ENCODE assay signal across 8 cellular contexts in genomic region chr16:2673066-2673999, GRCh38. TPM values are rescaled to one million over a fixed set of nuclear protein-coding genes. Genes with fewer than 3 reads are reported as not detected.
DNase-seq lines count a peak whose midpoint lies in the region; ATAC-seq and TF ChIP-seq lines count a peak whose summit lies in the region.

No MANE protein-coding gene starts in this region.

- no peaks in the 10 kb centered on the region for H3K9me2 ChIP-seq in PC-9 (ENCODE audit: insufficient read depth)

- H3K4me3 Mint-ChIP-seq in activated T-cell treated with anti-CD3 and anti-CD28 coated beads, Interleukin-2, amount 50 U/mL, for 4 hours = peak overlapping the region; percentile 85

- no peaks in the 10 kb centered on the region for H3K36me3 ChIP-seq in PC-9 (ENCODE audit: low read depth)

- no peaks in the 10 kb centered on the region for H3K27me3 ChIP-seq in PC-9 (ENCODE audit: insufficient read depth, low read depth)

- peaks cover 24% of the 10 kb centered on the region for H3K4me1 Mint-ChIP-seq in activated T-cell treated with anti-CD3 and anti-CD28 coated beads, Interleukin-2, amount 50 U/mL, for 4 hours (ENCODE audit: low read depth)

- peak overlapping the region; percentile 46 for H3K27ac ChIP-seq in PC-9

- CTCF ChIA-PET in PC-9 (lab: Charles Lee) = interaction anchor here (0.6 to 1.2 kb wide), 2 partner anchors 9 to 712 kb away, joined by 4 to 6 read pairs; partner anchors contain the start of gene KCTD5

- peaks cover 18% of the 10 kb centered on the region for H3K79me2 ChIP-seq in PC-9 (ENCODE audit: low read depth)

- no peaks in the 10 kb centered on the region for H3K9me3 Mint-ChIP-seq in activated T-cell treated with anti-CD3 and anti-CD28 coated beads, Interleukin-2, amount 50 U/mL, for 4 hours

- H3K4me1 ChIP-seq in PC-9 (replicated peaks; ENCODE audit: insufficient read depth) = peaks cover 19% of the 10 kb centered on the region

- BruUV-seq in PC-9 (replicated peaks; lab: Mats Ljungman, UMichigan) = no TSS peak

- intact Hi-C loops in PC-9 (cut with micrococcal nuclease; ENCODE audit: unreplicated experiment) = loop anchor here (2.0 kb wide), 2 partner anchors 47 to 231 kb away; partner anchors contain the start of gene PRSS27

- no peaks in the 10 kb centered on the region for H3K27me3 Mint-ChIP-seq in activated T-cell treated with anti-CD3 and anti-CD28 coated beads, Interleukin-2, amount 50 U/mL, for 4 hours (ENCODE audit: low read depth)

- H3F3A ChIP-seq in PC-9 (ENCODE audit: insufficient read depth, low read depth) = peaks cover 28% of the 10 kb centered on the region

- DNase-seq in DMS53 (lab: John Stamatoyannopoulos, UW) (peak; percentile 95), KG1 (lab: John Stamatoyannopoulos, UW) (peak; percentile 97), PC-9 (peak; percentile 92 to 100), myocyte (ENCODE audit: low read depth) (peak; percentile 96)
- peak; percentile 90 for DNase-seq in activated T-cell treated with anti-CD3 and anti-CD28 coated beads, Interleukin-2, amount 50 U/mL, for 4 hours
- DNase-seq in stimulated activated CD8-positive, alpha-beta memory T cell treated with anti-CD3 and anti-CD28 coated beads, Interleukin-7, amount 100 ng/mL, for 4 hours (ENCODE audit: low read depth in 2 of 2) = peak; percentile 89 to 93

- no peaks in the 10 kb centered on the region for H3K9me3 ChIP-seq in PC-9 (ENCODE audit: insufficient read depth, low read depth)

- ATAC-seq in GM21737 (IDR thresholded peaks at IDR 0.05; ENCODE audit: unreplicated experiment) = peak; percentile 88
- peak; percentile 96 to 98 for ATAC-seq in activated T-cell treated with anti-CD3 and anti-CD28 coated beads, Interleukin-2, amount 50 U/mL, for 4 hours
- ATAC-seq in esophagus mucosa = peak; percentile 96

- H2AFZ ChIP-seq in PC-9 = peak overlapping the region; percentile 84

- peak overlapping the region; percentile 73 for H3K4me2 ChIP-seq in PC-9

- TF ChIP-seq CTCF in PC-9 (conservative IDR thresholded peaks at IDR 0.05) = no peak

- peaks cover 6% of the 10 kb centered on the region for H3K36me3 Mint-ChIP-seq in activated T-cell treated with anti-CD3 and anti-CD28 coated beads, Interleukin-2, amount 50 U/mL, for 4 hours (ENCODE audit: insufficient read depth)

- POLR2A ChIA-PET in PC-9 (lab: Charles Lee; ENCODE audit: unreplicated experiment) = interaction anchor here (0.6 to 1.3 kb wide), 7 partner anchors 9 to 375 kb away, joined by 3 to 19 read pairs (median 3); partner anchors contain the start of genes FLYWCH1 and KCTD5

- peak overlapping the region; percentile 72 for H3K4me3 ChIP-seq in PC-9

- no peaks in the 10 kb centered on the region; the same call in 1 of the 2 replicates for H4K20me1 ChIP-seq in PC-9 (ENCODE audit: insufficient read depth)

RNA-seq across cellular contexts. Expression of gene KCTD5, which starts 9.0 kb away (rescaled TPM):
- 60.4 and 66.5 TPM in 2 replicates for total RNA-seq in PC-9 (2021)
- 10 to 100 TPM; 38.7 to 56.1 (median 42.0) TPM for total RNA-seq in activated T-cell treated with anti-CD3 and anti-CD28 coated beads, Interleukin-2, amount 50 U/mL, for 4 hours
- total RNA-seq in esophagus mucosa = 37.7 TPM
- 39.0 and 40.6 TPM in 2 replicates for total RNA-seq in myocyte
- 28.4 TPM for polyA plus RNA-seq in myocyte (2012)

RNA-seq across cellular contexts. Expression of gene PRSS27, which starts 46.7 kb away (rescaled TPM):
- total RNA-seq in PC-9 (2021) = 14.8 and 21.2 TPM in 2 replicates
- total RNA-seq in activated T-cell treated with anti-CD3 and anti-CD28 coated beads, Interleukin-2, amount 50 U/mL, for 4 hours = 1 to 10 TPM in 1 of 3 donors, under 1 TPM in 2; 0.76 to 1.2 (median 0.84) TPM
- 191 TPM for total RNA-seq in esophagus mucosa
- total RNA-seq in myocyte = 0.26 and 0.62 TPM in 2 replicates
- 1.3 TPM for polyA plus RNA-seq in myocyte (2012)

Comparison
In these comparisons a context has a peak if more than half of its experiments do, and no peak if none do; other contexts are left out.
1. Peak in every context shown above with its lines: DNase-seq, ATAC-seq, H3K4me3 ChIP-seq and H3K27ac ChIP-seq.